20 cellular contexts compared by ENCODE assay signal in genomic region chr16:24992696-24993095, GRCh38.
"Had no signal": no experiment of that assay in that cellular context is flagged by ENCODE, and none has a peak within 500 bp of the region (broad histone marks: within the 10 kb centered on the region; RNA-seq: fewer than 3 reads in every experiment).

No MANE protein-coding gene starts in this region.

- H3K36me3 ChIP-seq: cardiac muscle cell, colonic mucosa, esophagus squamous epithelium, neutrophil, WERI-Rb-1 had no signal

- H3K27ac ChIP-seq: cardiac muscle cell, foreskin keratinocyte, neutrophil, WERI-Rb-1 had no signal

- ATAC-seq: activated CD4-positive, alpha-beta T cell treated with anti-CD3 and anti-CD28 coated beads for 36 hours; activated CD8-positive, alpha-beta memory T cell treated with anti-CD3 and anti-CD28 coated beads, Interleukin-2, amount 10 ng/mL, durations not matched to agents 7 days and 5 days; foreskin keratinocyte; mucosa of descending colon; natural killer cell; T-helper 17 cell had no signal

- H3K9me3 ChIP-seq: colonic mucosa, esophagus squamous epithelium, mucosa of descending colon, neutrophil had no signal

- H3K27me3 ChIP-seq: cardiac muscle cell, colonic mucosa, esophagus squamous epithelium, foreskin keratinocyte, neutrophil had no signal

- DNase-seq: activated CD4-positive, alpha-beta memory T cell treated with anti-CD3 and anti-CD28 coated beads for 36 hours; activated CD4-positive, alpha-beta T cell treated with anti-CD3 and anti-CD28 coated beads for 36 hours; activated CD8-positive, alpha-beta memory T cell treated with anti-CD3 and anti-CD28 coated beads, Interleukin-2, amount 10 ng/mL, durations not matched to agents 7 days and 5 days; activated naive CD4-positive, alpha-beta T cell treated with anti-CD3 and anti-CD28 coated beads, Interleukin-2, amount 10 ng/mL, durations not matched to agents 7 days and 5 days; activated T-cell treated with anti-CD3 and anti-CD28 coated beads, Interleukin-2, amount 50 U/mL, for 1 hour; colonic mucosa; effector CD4-positive, alpha-beta T cell; esophagus squamous epithelium; foreskin keratinocyte; head of caudate nucleus; mucosa of descending colon; natural killer cell; retina; stimulated activated CD4-positive, alpha-beta T cell treated with anti-CD3 and anti-CD28 coated beads, Interleukin-15, amount 100 ng/mL, for 24 hours; stimulated activated CD4-positive, alpha-beta T cell treated with anti-CD3 and anti-CD28 coated beads, Interleukin-4, amount 100 ng/mL, for 1 hour; stimulated activated naive CD4-positive, alpha-beta T cell treated with Interleukin-2 at 50 U/mL for 16 hours; T-helper 17 cell; WERI-Rb-1 had no signal

- H3K4me3 ChIP-seq: cardiac muscle cell, colonic mucosa, esophagus squamous epithelium, mucosa of descending colon had no signal
